In genomic region chr14:51304956-51305355, GRCh38 we compare ENCODE assay signal across 14 cellular contexts.
DNase-seq lines count a peak whose midpoint lies in the region; ATAC-seq and TF ChIP-seq lines count a peak whose summit lies in the region.
"Had no signal": no experiment of that assay in that cellular context is flagged by ENCODE, and none has a peak within 500 bp of the region (broad histone marks: within the 10 kb centered on the region; RNA-seq: fewer than 3 reads in every experiment).

No MANE protein-coding gene starts in this region.

- no peaks in the 10 kb centered on the region for H3K9me3 ChIP-seq in WERI-Rb-1 (ENCODE audit: severe bottlenecking)
- H3K9me3 ChIP-seq: mucosa of descending colon had no signal

- DNase-seq in AG09309 (ENCODE audit: low read depth) (peak; percentile 93), HT1080 (ENCODE audit: low read depth) (peak; percentile 94), brain microvascular endothelial cell (peak; percentile 96), kidney glomerular epithelial cell (lab: John Stamatoyannopoulos, UW) (peak; percentile 95), WERI-Rb-1 (no peak), left lobe of liver (ENCODE audit: low spot score) (no peak), H7 (no peak)
- DNase-seq: DND-41; mucosa of descending colon; NCI-H526; stimulated activated CD4-positive, alpha-beta T cell treated with anti-CD3 and anti-CD28 coated beads, Interleukin-4, amount 100 ng/mL, for 4 hours had no signal

- H3K4me3 ChIP-seq in AG09309 (ENCODE audit: control insufficient read depth, low read depth, low read length), result no peak overlapping the region
- no peak overlapping the region for H3K4me3 ChIP-seq in brain microvascular endothelial cell (ENCODE audit: low read depth, low read length)
- no peak overlapping the region for H3K4me3 ChIP-seq in WERI-Rb-1 (ENCODE audit: low read depth, low read length)
- H3K4me3 ChIP-seq in H7 (ENCODE audit: insufficient read depth, low read depth, low read length), result no peak overlapping the region
- H3K4me3 ChIP-seq: mucosa of descending colon had no signal

- in situ Hi-C loops in brain microvascular endothelial cell (cut with HindIII; ENCODE audit: low pct_ligation_motif_present, low sequenced_read_pairs), result no loop called here

- no peaks in the 10 kb centered on the region for H3K36me3 ChIP-seq in brain microvascular endothelial cell (replicated peaks)
- H3K36me3 ChIP-seq in WERI-Rb-1, result no peaks in the 10 kb centered on the region
- H3K36me3 ChIP-seq in H7 (replicated peaks; ENCODE audit: control insufficient read depth, insufficient read depth, low read length), result no peaks in the 10 kb centered on the region

- no peak for TF ChIP-seq CTCF in AG09309 (IDR thresholded peaks at IDR 0.05; ENCODE audit: control insufficient read depth, insufficient read depth, low read depth, low read length, missing control alignments)
- no peak for TF ChIP-seq CTCF in brain microvascular endothelial cell (IDR thresholded peaks at IDR 0.05; ENCODE audit: low read depth, low read length, missing control alignments)
- no peak for TF ChIP-seq CTCF in WERI-Rb-1 (IDR thresholded peaks at IDR 0.05; ENCODE audit: low read depth, low read length)

- ATAC-seq in left lobe of liver (no peak), GM18502 (IDR thresholded peaks at IDR 0.05; ENCODE audit: poor library complexity, unreplicated experiment) (no peak)
- ATAC-seq: esophagus mucosa, mucosa of descending colon had no signal

- H3K27me3 ChIP-seq in brain microvascular endothelial cell (replicated peaks) (no peaks in the 10 kb centered on the region), WERI-Rb-1 (ENCODE audit: insufficient read depth, low read depth, severe bottlenecking) (no peaks in the 10 kb centered on the region), H7 (ENCODE audit: control insufficient read depth, insufficient read depth, low read length) (no peaks in the 10 kb centered on the region)

- H3K27ac ChIP-seq in brain microvascular endothelial cell (peak overlapping the region; percentile 91), WERI-Rb-1 (no peak overlapping the region)
- H3K27ac ChIP-seq: KMS-11 had no signal

Comparison
In these comparisons a context has a peak if more than half of its experiments do, and no peak if none do; other contexts are left out.
1. DNase-seq: peak in AG09309 (single experiment), HT1080 (single experiment), brain microvascular endothelial cell (single experiment) and kidney glomerular epithelial cell (single experiment); none in WERI-Rb-1 (single experiment), left lobe of liver (single experiment) and H7 (single experiment).